In the genomic region with DNA sequence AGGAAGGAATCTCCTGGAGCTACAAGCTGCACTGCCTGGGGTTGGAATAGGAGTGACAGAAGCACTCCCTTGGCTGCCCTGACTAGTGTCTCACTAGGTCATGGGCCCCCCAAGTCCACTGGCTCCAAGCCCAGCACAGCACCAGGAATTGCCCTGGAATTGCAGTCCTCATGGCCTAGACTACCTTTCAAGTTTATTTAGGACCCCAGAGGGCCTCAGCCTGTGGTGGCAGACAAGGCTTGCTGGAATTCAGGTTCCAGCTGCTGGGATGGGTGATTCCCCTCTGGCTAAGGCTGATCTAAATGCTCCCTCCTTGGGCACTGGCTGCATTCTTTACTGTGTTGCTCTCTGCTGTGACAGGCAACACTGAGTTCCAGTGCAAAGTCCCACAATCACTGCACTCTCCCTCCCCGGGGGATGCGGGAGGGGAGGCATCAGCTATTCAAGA, we compare ENCODE assay signal across 1 cellular context.
TF ChIP-seq lines count a peak whose summit lies in the region.

No MANE protein-coding gene starts in this region.

TF ChIP-seq in SK-N-SH treated with all-trans-retinoic acid at 6 μM for 48 hours, 23 proteins besides CTCF, POLR2A, EP300 and RAD21 (continued from another document):
- TF ChIP-seq, protein P1, sequence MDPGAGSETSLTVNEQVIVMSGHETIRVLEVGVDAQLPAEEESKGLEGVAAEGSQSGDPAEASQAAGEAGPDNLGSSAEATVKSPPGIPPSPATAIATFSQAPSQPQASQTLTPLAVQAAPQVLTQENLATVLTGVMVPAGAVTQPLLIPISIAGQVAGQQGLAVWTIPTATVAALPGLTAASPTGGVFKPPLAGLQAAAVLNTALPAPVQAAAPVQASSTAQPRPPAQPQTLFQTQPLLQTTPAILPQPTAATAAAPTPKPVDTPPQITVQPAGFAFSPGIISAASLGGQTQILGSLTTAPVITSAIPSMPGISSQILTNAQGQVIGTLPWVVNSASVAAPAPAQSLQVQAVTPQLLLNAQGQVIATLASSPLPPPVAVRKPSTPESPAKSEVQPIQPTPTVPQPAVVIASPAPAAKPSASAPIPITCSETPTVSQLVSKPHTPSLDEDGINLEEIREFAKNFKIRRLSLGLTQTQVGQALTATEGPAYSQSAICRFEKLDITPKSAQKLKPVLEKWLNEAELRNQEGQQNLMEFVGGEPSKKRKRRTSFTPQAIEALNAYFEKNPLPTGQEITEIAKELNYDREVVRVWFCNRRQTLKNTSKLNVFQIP (CRISPR knock-in tag; IDR thresholded peaks at IDR 0.05; ENCODE audit: borderline replicate concordance, low read depth): no peak
- TF ChIP-seq ARNTL (CRISPR knock-in tag; IDR thresholded peaks at IDR 0.05; ENCODE audit: borderline replicate concordance, low read depth): no peak
- no peak for TF ChIP-seq BACH2 (CRISPR knock-in tag; IDR thresholded peaks at IDR 0.05; ENCODE audit: borderline replicate concordance)
- TF ChIP-seq ZFP30 (CRISPR knock-in tag; IDR thresholded peaks at IDR 0.05): no peak
- TF ChIP-seq, protein P2, sequence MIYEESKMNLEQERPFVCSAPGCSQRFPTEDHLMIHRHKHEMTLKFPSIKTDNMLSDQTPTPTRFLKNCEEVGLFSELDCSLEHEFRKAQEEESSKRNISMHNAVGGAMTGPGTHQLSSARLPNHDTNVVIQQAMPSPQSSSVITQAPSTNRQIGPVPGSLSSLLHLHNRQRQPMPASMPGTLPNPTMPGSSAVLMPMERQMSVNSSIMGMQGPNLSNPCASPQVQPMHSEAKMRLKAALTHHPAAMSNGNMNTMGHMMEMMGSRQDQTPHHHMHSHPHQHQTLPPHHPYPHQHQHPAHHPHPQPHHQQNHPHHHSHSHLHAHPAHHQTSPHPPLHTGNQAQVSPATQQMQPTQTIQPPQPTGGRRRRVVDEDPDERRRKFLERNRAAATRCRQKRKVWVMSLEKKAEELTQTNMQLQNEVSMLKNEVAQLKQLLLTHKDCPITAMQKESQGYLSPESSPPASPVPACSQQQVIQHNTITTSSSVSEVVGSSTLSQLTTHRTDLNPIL (CRISPR knock-in tag; IDR thresholded peaks at IDR 0.05; ENCODE audit: low read depth): no peak
- no peak for TF ChIP-seq CSDC2 (CRISPR knock-in tag; IDR thresholded peaks at IDR 0.05)
- no peak for TF ChIP-seq PATZ1 (CRISPR knock-in tag; IDR thresholded peaks at IDR 0.05; ENCODE audit: borderline replicate concordance)
- no peak for TF ChIP-seq TCF4 (CRISPR knock-in tag; IDR thresholded peaks at IDR 0.05; ENCODE audit: borderline replicate concordance)
- TF ChIP-seq SNAI2 (CRISPR knock-in tag; IDR thresholded peaks at IDR 0.05): no peak
- TF ChIP-seq ZC3H10 (CRISPR knock-in tag; IDR thresholded peaks at IDR 0.05): no peak
- TF ChIP-seq ZNF70 (CRISPR knock-in tag; IDR thresholded peaks at IDR 0.05): no peak
- TF ChIP-seq ISL1 (CRISPR knock-in tag; IDR thresholded peaks at IDR 0.05): no peak
- TF ChIP-seq ZNF8 (CRISPR knock-in tag; IDR thresholded peaks at IDR 0.05): no peak
- no peak for TF ChIP-seq PPARA (CRISPR knock-in tag; IDR thresholded peaks at IDR 0.05; ENCODE audit: borderline replicate concordance)
- TF ChIP-seq ESRRG (CRISPR knock-in tag; IDR thresholded peaks at IDR 0.05): no peak
